ENCODE assay signal across 8 cellular contexts in genomic region chr5:41903382-41903891, GRCh38. TPM values are rescaled to one million over a fixed set of nuclear protein-coding genes. Genes with fewer than 3 reads are reported as not detected.
DNase-seq lines count a peak whose midpoint lies in the region; ATAC-seq and TF ChIP-seq lines count a peak whose summit lies in the region.

No MANE protein-coding gene starts in this region.

- ATAC-seq in HG03108 (IDR thresholded peaks at IDR 0.05; ENCODE audit: unreplicated experiment) = no peak

- DNase-seq in GM12865 (ENCODE audit: low read depth) = peak; percentile 6
- DNase-seq in RPMI8226 = peak; percentile 29
- no peak for DNase-seq in NCI-H1436 treated with DMSO at 0.1 percent for 48 hours (lab: John Stamatoyannopoulos, UW)
- DNase-seq in T1000 (lab: John Stamatoyannopoulos, UW) = no peak
- DNase-seq in CD1c-positive myeloid dendritic cell (ENCODE audit: extremely low spot score) = no peak

- WGBS in esophagus, 2 donors = 41 to 46% methylated on average over 8 of the region's 8 CpGs

- H3K9ac ChIP-seq in rectal smooth muscle tissue (ENCODE audit: low read length) = no peak overlapping the region

- H3K27ac ChIP-seq in esophagus (ENCODE audit: low read depth in 2 of 2, low read length in 1 of 2) = peak overlapping the region; percentile 72 to 97
- H3K27ac ChIP-seq in rectal smooth muscle tissue (ENCODE audit: low read depth, low read length) = peak overlapping the region; percentile 87

- H3K4me3 ChIP-seq in GM12865 (ENCODE audit: low read depth, low read length) (peak overlapping the region; percentile 93), esophagus (ENCODE audit: low read depth in 1 of 2, low read length in 2 of 2) (peak overlapping the region; percentile 97 to 99), rectal smooth muscle tissue (ENCODE audit: low read length) (peak overlapping the region; percentile 68)

- H3K9me3 ChIP-seq in esophagus (ENCODE audit: control insufficient read depth in 2 of 2, insufficient read depth in 1 of 2, low read depth in 1 of 2, low read length in 1 of 2) = no peaks in the 10 kb centered on the region

- peaks cover 0 to 3% of the 10 kb centered on the region in 2 donors for H3K36me3 ChIP-seq in esophagus (ENCODE audit: control insufficient read depth in 2 of 2, insufficient read depth in 2 of 2, low read length in 1 of 2)
- H3K36me3 ChIP-seq in rectal smooth muscle tissue (ENCODE audit: control insufficient read depth, insufficient read depth, low read length) = no peaks in the 10 kb centered on the region

- TF ChIP-seq CTCF in GM12865 (IDR thresholded peaks at IDR 0.05; ENCODE audit: insufficient read depth, low read depth, low read length, missing control alignments) = no peak

- no peaks in the 10 kb centered on the region for H3K4me1 ChIP-seq in esophagus (ENCODE audit: control insufficient read depth in 2 of 2, insufficient read depth in 2 of 2, low read length in 1 of 2)
- H3K4me1 ChIP-seq in rectal smooth muscle tissue (ENCODE audit: control insufficient read depth, insufficient read depth, low read length) = peaks cover 7% of the 10 kb centered on the region

- H3K27me3 ChIP-seq in esophagus (ENCODE audit: control insufficient read depth in 1 of 2, insufficient read depth in 2 of 2, low read length in 2 of 2) = no peaks in the 10 kb centered on the region
- H3K27me3 ChIP-seq in rectal smooth muscle tissue (ENCODE audit: control insufficient read depth, insufficient read depth, low read length) = no peaks in the 10 kb centered on the region

RNA-seq across cellular contexts. Expression of gene RIMOC1, which starts 0.7 kb away (rescaled TPM):
- 1 to 10 TPM; 5.6 to 6.6 TPM for polyA plus RNA-seq in esophagus

RNA-seq across cellular contexts. Expression of gene FBXO4, which starts 21.6 kb away (rescaled TPM):
- polyA plus RNA-seq in esophagus = 1 to 10 TPM; 6.4 to 7.6 TPM

RNA-seq across cellular contexts. Expression of gene OXCT1, which starts 33.2 kb away (rescaled TPM):
- polyA plus RNA-seq in esophagus = 10 to 100 TPM; 11.4 to 28.6 TPM

Comparison
In these comparisons a context has a peak if more than half of its experiments do, and no peak if none do; other contexts are left out.
1. DNase-seq: peak in GM12865 (single experiment) and RPMI8226 (single experiment); none in NCI-H1436 treated with DMSO at 0.1 percent for 48 hours (single experiment), T1000 (single experiment) and CD1c-positive myeloid dendritic cell (single experiment).
2. Peak in every context shown above with its lines, with median percentiles within 50 percentile points of each other: H3K4me3 ChIP-seq.